Comparison of ENCODE assay signal across 1 cellular context in the genomic region with DNA sequence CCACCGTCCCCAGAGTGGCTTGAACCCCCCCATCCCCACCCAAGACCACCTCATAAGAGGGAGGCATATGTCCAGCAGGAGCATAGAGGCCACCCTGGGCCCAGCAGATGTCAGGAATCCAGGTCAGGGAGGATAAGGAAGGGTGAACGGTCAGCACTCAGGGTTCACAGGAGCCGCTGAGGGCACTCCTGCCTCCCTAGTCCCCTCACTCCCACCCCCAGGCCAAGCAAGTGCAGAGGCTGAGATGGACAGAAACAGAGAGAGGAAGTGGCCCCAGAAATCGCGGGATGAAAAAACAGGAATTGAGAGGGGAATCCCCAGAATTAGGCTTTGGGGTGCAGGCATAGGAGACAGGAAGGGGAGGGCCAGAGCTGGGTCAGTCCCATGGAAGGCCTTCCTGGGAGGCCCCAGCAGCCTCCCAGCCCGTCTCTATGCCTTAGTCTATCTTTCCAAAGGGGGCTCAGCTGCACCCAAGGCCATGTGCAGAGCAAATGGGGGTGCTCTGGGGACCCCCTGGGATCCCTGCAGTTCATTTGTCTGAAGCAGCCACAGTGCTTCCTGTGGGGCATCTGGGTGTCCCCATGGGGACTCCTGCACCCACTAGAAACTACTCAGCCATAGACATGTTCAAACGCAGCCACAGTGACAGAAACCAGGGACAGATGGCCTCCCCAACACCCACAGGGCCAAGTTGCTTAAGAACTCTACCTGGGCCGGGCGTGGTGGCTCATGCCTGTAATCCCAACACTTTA.
TF ChIP-seq lines count a peak whose summit lies in the region.

No MANE protein-coding gene starts in this region.

TF ChIP-seq in endothelial cell of umbilical vein, 7 proteins besides CTCF, POLR2A, EP300 and RAD21:
- TF ChIP-seq FOS (IDR thresholded peaks at IDR 0.05; ENCODE audit: borderline replicate concordance, insufficient read depth, low read length) (no peak), JUN (IDR thresholded peaks at IDR 0.05; ENCODE audit: borderline replicate concordance, insufficient read depth, insufficient read length, low read depth) (no peak), MYC (IDR thresholded peaks at IDR 0.05; ENCODE audit: low read depth, low read length) (no peak), EZH2 (IDR thresholded peaks at IDR 0.05; ENCODE audit: borderline replicate concordance, low read depth, low read length, severe bottlenecking) (no peak), GATA2 (IDR thresholded peaks at IDR 0.05; ENCODE audit: insufficient read depth, insufficient read length, low read depth, low read length) (no peak), POLR2AphosphoS5 (IDR thresholded peaks at IDR 0.05; ENCODE audit: insufficient read depth, low read depth, low read length) (no peak)
- TF ChIP-seq, protein P1, sequence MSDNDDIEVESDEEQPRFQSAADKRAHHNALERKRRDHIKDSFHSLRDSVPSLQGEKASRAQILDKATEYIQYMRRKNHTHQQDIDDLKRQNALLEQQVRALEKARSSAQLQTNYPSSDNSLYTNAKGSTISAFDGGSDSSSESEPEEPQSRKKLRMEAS (IDR thresholded peaks at IDR 0.05; ENCODE audit: insufficient read depth, insufficient read length) = no peak
